16 cellular contexts compared by ENCODE assay signal in the genomic region with DNA sequence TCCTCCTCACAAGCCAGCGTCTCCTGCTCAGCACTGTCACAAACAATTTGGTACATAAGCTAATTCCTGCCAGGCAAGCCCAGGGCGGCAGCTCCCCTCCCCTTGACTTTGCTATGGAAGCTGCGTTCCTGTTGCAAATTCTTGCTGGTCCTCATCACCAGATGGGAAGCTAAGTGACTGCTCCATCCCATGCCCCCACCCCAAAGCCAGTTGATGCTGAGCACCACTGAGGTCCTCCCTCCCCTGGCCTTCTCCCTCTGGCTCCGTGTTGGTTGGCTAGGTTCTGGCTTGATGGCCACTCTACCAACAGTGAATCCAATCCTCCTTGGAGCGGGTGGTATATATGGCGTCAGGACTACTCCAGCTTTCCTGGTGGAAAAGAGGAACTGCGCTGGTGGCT.
"Had no signal": no experiment of that assay in that cellular context is flagged by ENCODE, and none has a peak within 500 bp of the region (broad histone marks: within the 10 kb centered on the region; RNA-seq: fewer than 3 reads in every experiment).

No MANE protein-coding gene starts in this region.

- H3K9ac ChIP-seq: SK-N-SH had no signal

- H3K9me3 Mint-ChIP-seq: T-cell had no signal

- H3K27me3 ChIP-seq: cardiac muscle cell, colonic mucosa, esophagus squamous epithelium, pancreas, testis had no signal

- H3K4me1 ChIP-seq: colonic mucosa, pancreas, testis had no signal

- H3K4me2 ChIP-seq: SK-N-SH had no signal

- H3K4me3 ChIP-seq: cardiac muscle cell, colonic mucosa, esophagus squamous epithelium, pancreas, testis had no signal

- H3K9me3 ChIP-seq: colonic mucosa, esophagus squamous epithelium, pancreas, SK-N-SH, testis had no signal

- H3K4me3 Mint-ChIP-seq: T-cell had no signal

- H3K27ac ChIP-seq: cardiac muscle cell, colonic mucosa, esophagus squamous epithelium, pancreas, testis had no signal

- ATAC-seq: pancreas, T-cell had no signal

- DNase-seq: activated CD4-positive, alpha-beta T cell treated with anti-CD3 and anti-CD28 coated beads for 1 hour; activated CD4-positive, alpha-beta T cell treated with anti-CD3 and anti-CD28 coated beads, Interleukin-2, amount 50 U/mL, for 4 hours; activated naive CD4-positive, alpha-beta T cell treated with Interleukin-2 at 50 U/mL for 16 hours; activated T-cell treated with anti-CD3 and anti-CD28 coated beads for 4 hours; colonic mucosa; effector CD4-positive, alpha-beta T cell; esophagus squamous epithelium; mesenchymal stem cell; pancreas; SK-N-SH; stimulated activated CD4-positive, alpha-beta T cell treated with anti-CD3 and anti-CD28 coated beads, Interleukin-12 subunit alpha, Interleukin-12 subunit beta, amount 100 ng/mL, for 4 hours; stimulated activated CD4-positive, alpha-beta T cell treated with anti-CD3 and anti-CD28 coated beads, Interleukin-2, amount 100 ng/mL, for 24 hours; stimulated activated naive CD4-positive, alpha-beta T cell; T-cell; testis had no signal

- H3K27me3 Mint-ChIP-seq: T-cell had no signal

- H3K36me3 ChIP-seq: colonic mucosa had no signal
